1 cellular context compared by ENCODE assay signal in the genomic region with DNA sequence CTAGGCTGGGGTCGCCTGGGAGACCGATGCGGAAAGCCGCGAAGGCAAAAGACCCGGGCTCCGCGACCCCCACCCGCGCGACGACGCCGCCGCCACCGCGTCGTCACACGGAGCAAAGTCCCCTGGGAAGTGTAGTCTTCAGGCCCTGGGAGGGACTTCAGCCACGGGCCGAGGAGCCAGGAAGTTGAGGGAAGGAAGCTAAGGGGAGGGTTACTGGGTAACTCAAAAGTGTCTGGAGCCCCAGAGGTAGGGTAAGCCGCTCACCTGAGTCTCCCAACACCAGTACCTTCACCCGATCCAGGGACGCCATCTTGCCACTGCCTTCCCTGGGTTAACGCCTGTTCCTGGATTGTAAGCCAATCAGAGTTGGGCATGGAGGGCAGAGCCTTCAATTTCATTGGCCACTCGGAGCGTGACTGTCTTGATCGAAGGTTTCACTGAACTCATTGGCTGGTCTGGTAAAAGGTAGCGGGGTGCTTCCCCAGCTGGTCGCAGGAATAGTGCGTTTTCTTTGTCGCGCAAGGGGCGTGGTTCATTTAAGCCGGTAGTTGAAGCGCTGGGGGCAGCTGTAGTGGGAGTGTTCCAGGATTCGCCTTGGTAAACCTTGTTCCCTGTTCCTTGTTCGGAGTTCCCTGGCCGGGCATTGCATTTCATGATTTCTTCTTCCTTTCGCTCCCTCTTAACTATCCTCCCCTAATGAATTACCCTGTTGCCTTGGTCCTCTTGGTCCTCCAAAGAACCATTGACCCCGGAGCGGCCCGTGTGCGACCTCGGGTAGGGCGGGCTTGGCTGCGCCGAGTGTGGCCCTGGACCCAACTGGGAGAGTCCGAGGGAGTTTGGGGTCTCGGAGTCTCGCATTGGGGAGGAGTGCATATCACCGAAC.
TF ChIP-seq lines count a peak whose summit lies in the region.

Gene GTF2E1 (plus strand): TSS at position 547 of the 883 bp plus-strand sequence. CDS start 7,809 bp downstream, outside the sequence.
A gene with protein sequence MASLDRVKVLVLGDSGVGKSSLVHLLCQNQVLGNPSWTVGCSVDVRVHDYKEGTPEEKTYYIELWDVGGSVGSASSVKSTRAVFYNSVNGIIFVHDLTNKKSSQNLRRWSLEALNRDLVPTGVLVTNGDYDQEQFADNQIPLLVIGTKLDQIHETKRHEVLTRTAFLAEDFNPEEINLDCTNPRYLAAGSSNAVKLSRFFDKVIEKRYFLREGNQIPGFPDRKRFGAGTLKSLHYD (minus strand): TSS at position 319 of the 883 bp plus-strand sequence. CDS start 9 bp downstream, at position 310.

TF ChIP-seq in SK-N-SH, 30 proteins besides CTCF, POLR2A, EP300 and RAD21 (continued from another document):
- peak; percentile 87 for TF ChIP-seq RFX5 (IDR thresholded peaks at IDR 0.05; ENCODE audit: low read length)
- no peak for TF ChIP-seq NRF1 (IDR thresholded peaks at IDR 0.05; ENCODE audit: low read depth, low read length)
- no peak for TF ChIP-seq GATA2 (CRISPR knock-in tag; IDR thresholded peaks at IDR 0.05)
- TF ChIP-seq JUND (IDR thresholded peaks at IDR 0.05), result no peak
- TF ChIP-seq SIN3A (IDR thresholded peaks at IDR 0.05; ENCODE audit: borderline replicate concordance, low read depth, low read length), result peak; percentile 40; the same call in 1 of the 2 replicates
- TF ChIP-seq, protein P1, sequence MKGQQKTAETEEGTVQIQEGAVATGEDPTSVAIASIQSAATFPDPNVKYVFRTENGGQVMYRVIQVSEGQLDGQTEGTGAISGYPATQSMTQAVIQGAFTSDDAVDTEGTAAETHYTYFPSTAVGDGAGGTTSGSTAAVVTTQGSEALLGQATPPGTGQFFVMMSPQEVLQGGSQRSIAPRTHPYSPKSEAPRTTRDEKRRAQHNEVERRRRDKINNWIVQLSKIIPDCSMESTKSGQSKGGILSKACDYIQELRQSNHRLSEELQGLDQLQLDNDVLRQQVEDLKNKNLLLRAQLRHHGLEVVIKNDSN (IDR thresholded peaks at IDR 0.05; ENCODE audit: borderline replicate concordance, low read depth), result no peak; the same call in 1 of the 2 replicates
- TF ChIP-seq ELF1 (IDR thresholded peaks at IDR 0.05), result peak; percentile 88
- TF ChIP-seq, protein P2, sequence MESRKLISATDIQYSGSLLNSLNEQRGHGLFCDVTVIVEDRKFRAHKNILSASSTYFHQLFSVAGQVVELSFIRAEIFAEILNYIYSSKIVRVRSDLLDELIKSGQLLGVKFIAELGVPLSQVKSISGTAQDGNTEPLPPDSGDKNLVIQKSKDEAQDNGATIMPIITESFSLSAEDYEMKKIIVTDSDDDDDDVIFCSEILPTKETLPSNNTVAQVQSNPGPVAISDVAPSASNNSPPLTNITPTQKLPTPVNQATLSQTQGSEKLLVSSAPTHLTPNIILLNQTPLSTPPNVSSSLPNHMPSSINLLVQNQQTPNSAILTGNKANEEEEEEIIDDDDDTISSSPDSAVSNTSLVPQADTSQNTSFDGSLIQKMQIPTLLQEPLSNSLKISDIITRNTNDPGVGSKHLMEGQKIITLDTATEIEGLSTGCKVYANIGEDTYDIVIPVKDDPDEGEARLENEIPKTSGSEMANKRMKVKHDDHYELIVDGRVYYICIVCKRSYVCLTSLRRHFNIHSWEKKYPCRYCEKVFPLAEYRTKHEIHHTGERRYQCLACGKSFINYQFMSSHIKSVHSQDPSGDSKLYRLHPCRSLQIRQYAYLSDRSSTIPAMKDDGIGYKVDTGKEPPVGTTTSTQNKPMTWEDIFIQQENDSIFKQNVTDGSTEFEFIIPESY (IDR thresholded peaks at IDR 0.05; ENCODE audit: borderline replicate concordance, low read depth), result no peak
- TF ChIP-seq, protein P3, sequence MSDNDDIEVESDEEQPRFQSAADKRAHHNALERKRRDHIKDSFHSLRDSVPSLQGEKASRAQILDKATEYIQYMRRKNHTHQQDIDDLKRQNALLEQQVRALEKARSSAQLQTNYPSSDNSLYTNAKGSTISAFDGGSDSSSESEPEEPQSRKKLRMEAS (IDR thresholded peaks at IDR 0.05; ENCODE audit: low read depth), result peak; percentile 67
- no peak for TF ChIP-seq NFIC (IDR thresholded peaks at IDR 0.05; ENCODE audit: borderline replicate concordance)
- TF ChIP-seq TAF1 (IDR thresholded peaks at IDR 0.05; ENCODE audit: borderline replicate concordance, low read depth, low read length), result peak; percentile 82; the same call in 1 of the 2 replicates
- peak; percentile 92 for TF ChIP-seq POLR2AphosphoS5 (IDR thresholded peaks at IDR 0.05; ENCODE audit: low read depth, low read length)
- no peak for TF ChIP-seq MEF2A (IDR thresholded peaks at IDR 0.05; ENCODE audit: borderline replicate concordance, low read depth)
- TF ChIP-seq MXI1 (IDR thresholded peaks at IDR 0.05; ENCODE audit: low read depth, low read length), result peak; percentile 85
- no peak for TF ChIP-seq FOSL2 (IDR thresholded peaks at IDR 0.05; ENCODE audit: borderline replicate concordance, low read depth)
